ENCODE assay signal across 18 cellular contexts in genomic region chr20:48930878-48931277, GRCh38. TPM values are rescaled to one million over a fixed set of nuclear protein-coding genes. Genes with fewer than 3 reads are reported as not detected.
DNase-seq lines count a peak whose midpoint lies in the region; ATAC-seq and TF ChIP-seq lines count a peak whose summit lies in the region.
"Had no signal": no experiment of that assay in that cellular context is flagged by ENCODE, and none has a peak within 500 bp of the region (broad histone marks: within the 10 kb centered on the region; RNA-seq: fewer than 3 reads in every experiment).

No MANE protein-coding gene starts in this region.

- TF ChIP-seq POLR2A in thyroid gland (IDR thresholded peaks at IDR 0.05) = no peak

- DNase-seq in heart right ventricle = no peak
- DNase-seq in cardiac septum (ENCODE audit: low spot score) = no peak
- DNase-seq in colonic mucosa = no peak
- DNase-seq in left lobe of liver (ENCODE audit: low spot score) = no peak
- peak in 1 of 2 donors; percentile 26 for DNase-seq in thyroid gland
- no peak for DNase-seq in activated gamma-delta T cell (lab: John Stamatoyannopoulos, UW)
- DNase-seq in lower lobe of right lung = no peak
- DNase-seq: 8988T; BE2C; CD4-positive, alpha-beta T cell; DMS53; Kasumi-1; MM.1S; NCI-H187 treated with DMSO at 0.1 percent for 48 hours; NCI-H446; NCI-H748 treated with DMSO at 0.1 percent for 48 hours; PC-9 had no signal

- H3K4me1 ChIP-seq in heart right ventricle = peaks cover 6 to 80% (median 65%) of the 10 kb centered on the region in 9 donors
- peaks cover 19% of the 10 kb centered on the region for H3K4me1 ChIP-seq in colonic mucosa
- peaks cover 69 to 89% of the 10 kb centered on the region in 2 donors for H3K4me1 ChIP-seq in thyroid gland
- peaks cover 46% of the 10 kb centered on the region for H3K4me1 ChIP-seq in lower lobe of right lung
- H3K4me1 ChIP-seq: BE2C had no signal

- H3K27me3 ChIP-seq in heart right ventricle (no peaks in the 10 kb centered on the region), colonic mucosa (no peaks in the 10 kb centered on the region), thyroid gland (no peaks in the 10 kb centered on the region), lower lobe of right lung (ENCODE audit: low read depth) (no peaks in the 10 kb centered on the region)
- H3K27me3 ChIP-seq: BE2C had no signal

- H3K9me3 ChIP-seq in heart right ventricle (no peaks in the 10 kb centered on the region), colonic mucosa (no peaks in the 10 kb centered on the region), thyroid gland (no peaks in the 10 kb centered on the region), lower lobe of right lung (no peaks in the 10 kb centered on the region)
- H3K9me3 ChIP-seq: BE2C had no signal

- H3K27ac ChIP-seq in heart right ventricle (peak overlapping the region in 8 of 10 donors; percentile 15 to 93 (median 78)), colonic mucosa (peak overlapping the region; percentile 82), thyroid gland (peak overlapping the region; percentile 86 to 96 (median 93)), lower lobe of right lung (no peak overlapping the region)
- H3K27ac ChIP-seq: PC-9 had no signal

- no peak overlapping the region for H3K9ac ChIP-seq in colonic mucosa (ENCODE audit: low read depth in 2 of 2, low read length in 2 of 2)

- ATAC-seq in heart right ventricle = no peak
- peak; percentile 5 for ATAC-seq in left lobe of liver
- no peak for ATAC-seq in HG03354 (IDR thresholded peaks at IDR 0.05; ENCODE audit: poor library complexity, severe bottlenecking, unreplicated experiment)
- ATAC-seq in lower lobe of right lung = no peak

- TF ChIP-seq CTCF in heart right ventricle (IDR thresholded peaks at IDR 0.05) (no peak), colonic mucosa (IDR thresholded peaks at IDR 0.05) (no peak), thyroid gland (IDR thresholded peaks at IDR 0.05) (no peak), lower lobe of right lung (IDR thresholded peaks at IDR 0.05) (no peak)

- intact Hi-C loops in heart right ventricle (cut with DNase I) = no loop called here
- intact Hi-C loops in cardiac septum (cut with DNase I) = no loop called here
- intact Hi-C loops in colonic mucosa (cut with DNase I) = no loop called here
- intact Hi-C loops in thyroid gland (cut with DNase I) = no loop called here
- intact Hi-C loops in lower lobe of right lung (cut with DNase I) = no loop called here

- WGBS in heart right ventricle, 2 donors = 72 to 77% methylated on average over 7 of the region's 7 CpGs
- 67% methylated on average over 7 of the region's 7 CpGs for WGBS in thyroid gland, 2 donors

- no peaks in the 10 kb centered on the region for H3K36me3 ChIP-seq in heart right ventricle
- H3K36me3 ChIP-seq in colonic mucosa = no peaks in the 10 kb centered on the region
- no peaks in the 10 kb centered on the region for H3K36me3 ChIP-seq in thyroid gland
- H3K36me3 ChIP-seq in lower lobe of right lung = no peaks in the 10 kb centered on the region
- H3K36me3 ChIP-seq: BE2C had no signal

- no peak overlapping the region for H3K4me3 ChIP-seq in heart right ventricle
- no peak overlapping the region for H3K4me3 ChIP-seq in colonic mucosa
- no peak overlapping the region for H3K4me3 ChIP-seq in thyroid gland (replicated peaks in 1 of 3)
- no peak overlapping the region for H3K4me3 ChIP-seq in lower lobe of right lung
- H3K4me3 ChIP-seq: PC-9 had no signal

RNA-seq across cellular contexts. Expression of gene ARFGEF2, which starts 9.4 kb away (rescaled TPM):
- 10 to 100 TPM; 34.1 to 50.0 (median 42.2) TPM for total RNA-seq in heart right ventricle
- polyA plus RNA-seq in heart right ventricle = 10 to 100 TPM in 1 of 2 donors, 1 to 10 TPM in 1; 6.2 to 24.4 TPM
- total RNA-seq in cardiac septum = 37.0 TPM
- total RNA-seq in colonic mucosa = 10 to 100 TPM; 46.9 to 74.1 TPM
- total RNA-seq in left lobe of liver = 24.3 TPM
- 100 to 1,000 TPM in 2 of 4 donors, 10 to 100 TPM in 2; 92.3 to 131 (median 101) TPM for total RNA-seq in thyroid gland
- total RNA-seq in lower lobe of right lung = 32.9 TPM
